In genomic region chr2:3575534-3576324, GRCh38 we compare ENCODE assay signal across 8 cellular contexts. TPM values are rescaled to one million over a fixed set of nuclear protein-coding genes. Genes with fewer than 3 reads are reported as not detected.
A peak's percentile ranks its signal among the peaks of the same experiment; 100 is the strongest.
DNase-seq lines count a peak whose midpoint lies in the region; ATAC-seq, FAIRE-seq and TF ChIP-seq lines count a peak whose summit lies in the region.

No MANE protein-coding gene starts in this region.

- H3K9me2 ChIP-seq in PC-9 (ENCODE audit: insufficient read depth): no peaks in the 10 kb centered on the region

- no peaks in the 10 kb centered on the region for H3K27me3 ChIP-seq in PC-9 (ENCODE audit: insufficient read depth, low read depth)
- H3K27me3 ChIP-seq in adrenal gland: no peaks in the 10 kb centered on the region

- H2AFZ ChIP-seq in PC-9: 0 out of 2 replicates have a peak overlapping the region, but pooled peaks have one; percentile 54

- H3K4me1 ChIP-seq in PC-9 (replicated peaks; ENCODE audit: insufficient read depth): peaks cover 37% of the 10 kb centered on the region
- peaks cover 4 to 38% of the 10 kb centered on the region in 2 donors for H3K4me1 ChIP-seq in adrenal gland (replicated peaks in 1 of 2)

- peaks cover 56% of the 10 kb centered on the region for H3K79me2 ChIP-seq in PC-9 (ENCODE audit: low read depth)

- no peak for TF ChIP-seq POLR2A in GM12891 (IDR thresholded peaks at IDR 0.05; ENCODE audit: low read depth, low read length)
- no peak for TF ChIP-seq POLR2A in adrenal gland (IDR thresholded peaks at IDR 0.05)

- BruUV-seq in PC-9 (replicated peaks; lab: Mats Ljungman, UMichigan): TSS peak; percentile 35

- DNase-seq in GM12891 (ENCODE audit: insufficient read length, low spot score) (no peak), PC-9 (no peak), adrenal gland (peak in 6 of 7 donors; percentile 23 to 57 (median 29)), NCI-H2081 treated with DMSO at 0.1 percent for 48 hours (lab: John Stamatoyannopoulos, UW) (no peak), NCI-H2081 (lab: John Stamatoyannopoulos, UW) (no peak)
- peak; percentile 21 for DNase-seq in stimulated activated CD4-positive, alpha-beta T cell treated with anti-CD3 and anti-CD28 coated beads, Interleukin-1b, Interleukin-23, amount 100 ng/mL, for 48 hours

- CTCF ChIA-PET in PC-9 (lab: Charles Lee): no interaction called here

- peaks cover 53% of the 10 kb centered on the region for H3F3A ChIP-seq in PC-9 (ENCODE audit: insufficient read depth, low read depth)

- ATAC-seq in HG02623 (IDR thresholded peaks at IDR 0.05; ENCODE audit: unreplicated experiment): peak; percentile 23

- no peaks in the 10 kb centered on the region for H3K9me3 ChIP-seq in PC-9 (ENCODE audit: insufficient read depth, low read depth)
- no peaks in the 10 kb centered on the region for H3K9me3 ChIP-seq in adrenal gland (replicated peaks in 1 of 3)
- no peaks in the 10 kb centered on the region for H3K9me3 ChIP-seq in iPS-18c (ENCODE audit: control insufficient read depth, insufficient read depth, low read length)

- WGBS in adrenal gland, 4 donors: 0 to 1% (median 1%) methylated on average over 14 to 54 of the region's 54 CpGs

- H4K20me1 ChIP-seq in PC-9 (ENCODE audit: insufficient read depth): peaks cover 50% of the 10 kb centered on the region

- H3K27ac ChIP-seq in PC-9: peak overlapping the region; percentile 91
- H3K27ac ChIP-seq in adrenal gland: peak overlapping the region; percentile 18 to 92 (median 87)

- peak; percentile 9 for FAIRE-seq in GM12891 (lab: Jason Lieb, UNC)

- H3K4me3 ChIP-seq in PC-9: peak overlapping the region; percentile 88
- peak overlapping the region; percentile 52 to 94 (median 80) for H3K4me3 ChIP-seq in adrenal gland
- H3K4me3 ChIP-seq in iPS-18c (ENCODE audit: insufficient read depth, low read depth, low read length): peak overlapping the region; percentile 91

- peaks cover 50% of the 10 kb centered on the region for H3K36me3 ChIP-seq in PC-9 (ENCODE audit: low read depth)
- H3K36me3 ChIP-seq in adrenal gland (replicated peaks in 1 of 2): peaks cover 0 to 44% of the 10 kb centered on the region in 2 donors

- TF ChIP-seq CTCF in PC-9 (conservative IDR thresholded peaks at IDR 0.05): no peak
- no peak for TF ChIP-seq CTCF in adrenal gland (IDR thresholded peaks at IDR 0.05)

- H3K4me2 ChIP-seq in PC-9: peak overlapping the region; percentile 98

- POLR2A ChIA-PET in PC-9 (lab: Charles Lee; ENCODE audit: unreplicated experiment): interaction anchor here (0.7 kb wide), 1 partner anchor 41 kb away, joined by 7 read pairs; no protein-coding TSS in a partner anchor

- intact Hi-C loops in PC-9 (cut with micrococcal nuclease; ENCODE audit: unreplicated experiment) (loop anchor here (1.0 to 2.0 kb wide), 2 partner anchors 17 to 197 kb away; partner anchors contain the start of genes RNASEH1 and TRAPPC12), adrenal gland (cut with DNase I) (no loop called here)

TF ChIP-seq in GM12891, 5 proteins besides CTCF, POLR2A, EP300 and RAD21:
- TF ChIP-seq POLR2AphosphoS5 (IDR thresholded peaks at IDR 0.05; ENCODE audit: low read depth, low read length) (no peak), PAX5 (IDR thresholded peaks at IDR 0.05; ENCODE audit: insufficient read depth, low read length, severe bottlenecking) (no peak), TAF1 (IDR thresholded peaks at IDR 0.05; ENCODE audit: low read depth, low read length) (no peak), POU2F2 (IDR thresholded peaks at IDR 0.05; ENCODE audit: low read depth, low read length) (no peak), SPI1 (IDR thresholded peaks at IDR 0.05; ENCODE audit: low read depth, low read length) (no peak)
TF ChIP-seq in GM12891: peak in this region for 0.

RNA-seq across cellular contexts. Expression of gene RPS7, which starts 0.7 kb away (rescaled TPM):
- 3,128 TPM for polyA plus RNA-seq in GM12891 (2012; ENCODE audit: low read depth, missing spikeins)
- 1,333 and 1,707 TPM in 2 replicates for total RNA-seq in PC-9 (2021)
- total RNA-seq in adrenal gland: 1,000 to 10,000 TPM in 4 of 8 donors, 100 to 1,000 TPM in 4; 815 to 2,720 (median 1,203) TPM
- polyA plus RNA-seq in adrenal gland: 1,000 to 10,000 TPM; 1,199 to 2,655 (median 1,714) TPM

RNA-seq across cellular contexts. Expression of gene RNASEH1, which starts 17.6 kb away (rescaled TPM):
- 19.1 TPM for polyA plus RNA-seq in GM12891 (2012; ENCODE audit: low read depth, missing spikeins)
- 28.4 and 31.0 TPM in 2 replicates for total RNA-seq in PC-9 (2021)
- total RNA-seq in adrenal gland: 10 to 100 TPM in 7 of 8 donors, 1 to 10 TPM in 1; 7.0 to 27.6 (median 17.5) TPM
- 10 to 100 TPM in 1 of 3 donors, 1 to 10 TPM in 2; 4.5 to 25.6 (median 9.7) TPM for polyA plus RNA-seq in adrenal gland

RNA-seq across cellular contexts. Expression of gene COLEC11, which starts 19.2 kb away (rescaled TPM):
- polyA plus RNA-seq in GM12891 (2012; ENCODE audit: low read depth, missing spikeins): 1.1 TPM
- 2.4 and 4.6 TPM in 2 replicates for total RNA-seq in PC-9 (2021)
- 100 to 1,000 TPM in 2 of 8 donors, 10 to 100 TPM in 6; 21.9 to 132 (median 69.3) TPM for total RNA-seq in adrenal gland
- 100 to 1,000 TPM in 2 of 3 donors, 10 to 100 TPM in 1; 16.8 to 155 (median 107) TPM for polyA plus RNA-seq in adrenal gland

RNA-seq across cellular contexts. Expression of gene ADI1, which starts 56.4 kb away (rescaled TPM):
- 16.1 TPM for polyA plus RNA-seq in GM12891 (2012; ENCODE audit: low read depth, missing spikeins)
- 54.5 and 72.2 TPM in 2 replicates for total RNA-seq in PC-9 (2021)
- 100 to 1,000 TPM in 4 of 8 donors, 10 to 100 TPM in 4; 79.6 to 147 (median 103) TPM for total RNA-seq in adrenal gland
- polyA plus RNA-seq in adrenal gland: 100 to 1,000 TPM in 1 of 3 donors, 10 to 100 TPM in 2; 50.0 to 160 (median 64.3) TPM

Comparison
In these comparisons a context has a peak if more than half of its experiments do, and no peak if none do; other contexts are left out.
1. DNase-seq: peak in adrenal gland (6 of 7) and stimulated activated CD4-positive, alpha-beta T cell treated with anti-CD3 and anti-CD28 coated beads, Interleukin-1b, Interleukin-23, amount 100 ng/mL, for 48 hours (single experiment); none in GM12891 (single experiment), PC-9 (0 of 2), NCI-H2081 treated with DMSO at 0.1 percent for 48 hours (single experiment) and NCI-H2081 (0 of 2).
2. Peak in every context shown above with its lines, with median percentiles within 50 percentile points of each other: H3K4me3 ChIP-seq.